34 cellular contexts compared by ENCODE assay signal in genomic region chr16:79365687-79366086, GRCh38.
"Had no signal": no experiment of that assay in that cellular context is flagged by ENCODE, and none has a peak within 500 bp of the region (broad histone marks: within the 10 kb centered on the region; RNA-seq: fewer than 3 reads in every experiment).

No MANE protein-coding gene starts in this region.

- DNase-seq: activated B cell treated with CpG ODN at 0.5 μM for 24 hours; activated CD4-positive, alpha-beta memory T cell treated with anti-CD3 and anti-CD28 coated beads for 36 hours; activated CD4-positive, alpha-beta T cell treated with anti-CD3 and anti-CD28 coated beads for 4 hours; activated CD4-positive, alpha-beta T cell treated with anti-CD3 and anti-CD28 coated beads, Interleukin-2, amount 10 ng/mL, durations not matched to agents 24 days and 14 days; activated CD4-positive, alpha-beta T cell treated with anti-CD3 and anti-CD28 coated beads, Interleukin-2, amount 50 U/mL, for 1 hour; activated CD4-positive, alpha-beta T cell treated with anti-CD3 and anti-CD28 coated beads, Interleukin-2, amount 50 U/mL, for 4 hours; activated CD4-positive, CD25-positive, alpha-beta regulatory T cell treated with anti-CD3 and anti-CD28 coated beads, Interleukin-2, amount 50 U/mL, for 72 hours; activated CD8-positive, alpha-beta memory T cell treated with anti-CD3 and anti-CD28 coated beads, Interleukin-2, amount 50 U/mL, for 4 hours; activated CD8-positive, alpha-beta T cell treated with anti-CD3 and anti-CD28 coated beads for 36 hours; activated effector memory CD4-positive, alpha-beta T cell treated with Interleukin-2 at 50 U/mL for 16 hours; activated gamma-delta T cell; activated naive CD4-positive, alpha-beta T cell treated with anti-CD3 and anti-CD28 coated beads, Interleukin-2, amount 10 ng/mL, durations not matched to agents 7 days and 5 days; activated naive CD4-positive, alpha-beta T cell treated with Interleukin-2 at 50 U/mL for 16 hours; activated naive CD8-positive, alpha-beta T cell treated with anti-CD3 and anti-CD28 coated beads, Interleukin-2, amount 10 ng/mL, durations not matched to agents 7 days and 5 days; activated naive CD8-positive, alpha-beta T cell treated with anti-CD3 and anti-CD28 coated beads, Interleukin-2, amount 50 U/mL, for 24 hours; activated T-cell treated with anti-CD3 and anti-CD28 coated beads for 4 hours; activated T-cell treated with anti-CD3 and anti-CD28 coated beads, Interleukin-2, amount 50 U/mL, for 1 hour; activated T-cell treated with anti-CD3 and anti-CD28 coated beads, Interleukin-2, amount 50 U/mL, for 4 hours; activated T-cell treated with anti-CD3 and anti-CD28 coated beads, Interleukin-2, amount 50 U/mL, for 72 hours; amygdala; anterior cingulate cortex; caudate nucleus; cerebellar nuclear complex; T-helper 1 cell; T-helper 2 cell; T-helper 9 cell had no signal

- H3K27me3 Mint-ChIP-seq: activated CD4-positive, alpha-beta memory T cell treated with anti-CD3 and anti-CD28 coated beads for 36 hours had no signal

- H3K27ac Mint-ChIP-seq: activated B cell treated with CpG ODN at 0.5 μM for 24 hours; activated CD4-positive, alpha-beta memory T cell treated with anti-CD3 and anti-CD28 coated beads for 36 hours; activated CD4-positive, alpha-beta T cell treated with anti-CD3 and anti-CD28 coated beads, Interleukin-2, amount 10 ng/mL, durations not matched to agents 24 days and 14 days; activated CD8-positive, alpha-beta T cell treated with anti-CD3 and anti-CD28 coated beads for 36 hours; activated naive CD4-positive, alpha-beta T cell treated with anti-CD3 and anti-CD28 coated beads, Interleukin-2, amount 10 ng/mL, durations not matched to agents 7 days and 5 days; activated naive CD4-positive, alpha-beta T cell treated with anti-CD3 and anti-CD28 coated beads, Interleukin-2, amount 50 U/mL, for 24 hours; activated naive CD8-positive, alpha-beta T cell; activated naive CD8-positive, alpha-beta T cell treated with anti-CD3 and anti-CD28 coated beads, Interleukin-2, amount 10 ng/mL, durations not matched to agents 7 days and 5 days; activated naive CD8-positive, alpha-beta T cell treated with anti-CD3 and anti-CD28 coated beads, Interleukin-2, amount 50 U/mL, for 24 hours; activated T-cell treated with anti-CD3 and anti-CD28 coated beads, Interleukin-2, amount 50 U/mL, for 72 hours; activated T-helper 1 cell treated with anti-CD3 and anti-CD28 coated beads, Interleukin-12 subunit alpha, Interleukin-12 subunit beta, Interleukin-2, Interleukin-4 antibody, amounts not matched to agents 30 ng/mL and 10 ng/mL and 1 ng/mL, durations not matched to agents 14 hours and 24 hours and 36 hours; activated T-helper 2 cell treated with anti-CD3 and anti-CD28 coated beads, Interferon-gamma antibody, Interleukin-2, Interleukin-4, amounts not matched to agents 10 μg/mL and 5 μg/mL and 100 μg/mL, durations not matched to agents 14 hours and 24 hours and 36 hours; brain; T-helper 1 cell treated with Interleukin-12 subunit alpha and Interleukin-12 subunit beta and Interleukin-4 antibody, amounts not matched to agents 30 μg/mL and 1 μg/mL, for 36 hours; T-helper 2 cell treated with Interferon-gamma antibody and Interleukin-4, amounts not matched to agents 5 μg/mL and 100 μg/mL, for 36 hours had no signal

- H3K9me3 Mint-ChIP-seq: activated naive CD4-positive, alpha-beta T cell treated with anti-CD3 and anti-CD28 coated beads, Interleukin-2, amount 50 U/mL, for 24 hours had no signal

- H3K36me3 Mint-ChIP-seq: activated naive CD8-positive, alpha-beta T cell; brain had no signal

- H3K4me3 Mint-ChIP-seq: activated B cell treated with CpG ODN at 0.5 μM for 24 hours; activated CD4-positive, alpha-beta memory T cell treated with anti-CD3 and anti-CD28 coated beads for 36 hours; activated CD4-positive, alpha-beta T cell treated with anti-CD3 and anti-CD28 coated beads, Interleukin-2, amount 10 ng/mL, durations not matched to agents 24 days and 14 days; activated CD8-positive, alpha-beta T cell treated with anti-CD3 and anti-CD28 coated beads for 36 hours; activated naive CD4-positive, alpha-beta T cell treated with anti-CD3 and anti-CD28 coated beads, Interleukin-2, amount 10 ng/mL, durations not matched to agents 7 days and 5 days; activated naive CD4-positive, alpha-beta T cell treated with anti-CD3 and anti-CD28 coated beads, Interleukin-2, amount 50 U/mL, for 24 hours; activated naive CD8-positive, alpha-beta T cell; activated naive CD8-positive, alpha-beta T cell treated with anti-CD3 and anti-CD28 coated beads, Interleukin-2, amount 10 ng/mL, durations not matched to agents 7 days and 5 days; activated naive CD8-positive, alpha-beta T cell treated with anti-CD3 and anti-CD28 coated beads, Interleukin-2, amount 50 U/mL, for 24 hours; activated T-cell treated with anti-CD3 and anti-CD28 coated beads, Interleukin-2, amount 50 U/mL, for 4 hours; activated T-cell treated with anti-CD3 and anti-CD28 coated beads, Interleukin-2, amount 50 U/mL, for 72 hours; activated T-helper 1 cell treated with anti-CD3 and anti-CD28 coated beads, Interleukin-12 subunit alpha, Interleukin-12 subunit beta, Interleukin-2, Interleukin-4 antibody, amounts not matched to agents 30 ng/mL and 10 ng/mL and 1 ng/mL, durations not matched to agents 14 hours and 24 hours and 36 hours; brain; central memory CD8-positive, alpha-beta T cell; T-helper 1 cell treated with Interleukin-12 subunit alpha and Interleukin-12 subunit beta and Interleukin-4 antibody, amounts not matched to agents 30 μg/mL and 1 μg/mL, for 36 hours; T-helper 2 cell treated with Interferon-gamma antibody and Interleukin-4, amounts not matched to agents 5 μg/mL and 100 μg/mL, for 36 hours had no signal

- H3K4me1 Mint-ChIP-seq: activated B cell treated with CpG ODN at 0.5 μM for 24 hours, brain had no signal

- ATAC-seq: activated CD8-positive, alpha-beta T cell treated with anti-CD3 and anti-CD28 coated beads for 36 hours; activated naive CD8-positive, alpha-beta T cell treated with anti-CD3 and anti-CD28 coated beads, Interleukin-2, amount 50 U/mL, for 24 hours; activated T-cell treated with anti-CD3 and anti-CD28 coated beads, Interleukin-2, amount 50 U/mL, for 4 hours; activated T-cell treated with anti-CD3 and anti-CD28 coated beads, Interleukin-2, amount 50 U/mL, for 72 hours had no signal
